ENCODE assay signal across 1 cellular context in genomic region chr3:27688053-27688452, GRCh38.
TF ChIP-seq lines count a peak whose summit lies in the region.

No MANE protein-coding gene starts in this region.

TF ChIP-seq in H1, 55 proteins besides CTCF, POLR2A, EP300 and RAD21 (continued from another document):
- TF ChIP-seq RFX5 (IDR thresholded peaks at IDR 0.05; ENCODE audit: borderline replicate concordance, low read depth, low read length): no peak
- TF ChIP-seq CEBPB (IDR thresholded peaks at IDR 0.05; ENCODE audit: low read depth, low read length): no peak
- no peak for TF ChIP-seq SP2 (IDR thresholded peaks at IDR 0.05; ENCODE audit: low read length)
